8 cellular contexts compared by ENCODE assay signal in genomic region chr9:109817846-109818472, GRCh38. TPM values are rescaled to one million over a fixed set of nuclear protein-coding genes. Genes with fewer than 3 reads are reported as not detected.
DNase-seq lines count a peak whose midpoint lies in the region; ATAC-seq and TF ChIP-seq lines count a peak whose summit lies in the region.

No MANE protein-coding gene starts in this region.

- H3K27ac Mint-ChIP-seq in stimulated activated naive B cell treated with anti-CD40 and anti-IgM and Interleukin-4, amounts not matched to agents 10 μg/mL and 1 μg/mL and 100 μg/mL, for 72 hours: no peak overlapping the region

- no peaks in the 10 kb centered on the region for H3K36me3 Mint-ChIP-seq in stimulated activated naive B cell treated with anti-CD40 and anti-IgM and Interleukin-4, amounts not matched to agents 10 μg/mL and 1 μg/mL and 100 μg/mL, for 72 hours

- no peaks in the 10 kb centered on the region for H3K9me3 ChIP-seq in GM23248 (ENCODE audit: low read depth)

- H3K27ac ChIP-seq in GM23248 (peak overlapping the region; percentile 96), RWPE1 (no peak overlapping the region), caudate nucleus (ENCODE audit: low read depth, low read length) (no peak overlapping the region)

- no peaks in the 10 kb centered on the region for H4K20me1 ChIP-seq in GM23248 (ENCODE audit: insufficient read depth)

- POLR2A ChIA-PET in RWPE1 (lab: Yijun Ruan, JAX; ENCODE audit: low non-redundant PET): no interaction called here

- ATAC-seq in stimulated activated naive B cell treated with anti-CD40 and anti-IgM and Interleukin-4, amounts not matched to agents 10 μg/mL and 1 μg/mL and 100 μg/mL, for 72 hours (replicated peaks): peak; percentile 73 to 78
- ATAC-seq in GM19397 (IDR thresholded peaks at IDR 0.05; ENCODE audit: unreplicated experiment): no peak

- no peaks in the 10 kb centered on the region for H3K36me3 ChIP-seq in GM23248 (ENCODE audit: low read depth)

- no peaks in the 10 kb centered on the region for H3K9me2 ChIP-seq in GM23248 (ENCODE audit: insufficient read depth)

- H3K79me2 ChIP-seq in GM23248 (ENCODE audit: insufficient read depth): peaks cover 69% of the 10 kb centered on the region

- peak overlapping the region; percentile 75 for H3K9ac ChIP-seq in GM23248

- H3F3A ChIP-seq in GM23248 (ENCODE audit: insufficient read depth): peaks cover 39% of the 10 kb centered on the region

- DNase-seq in EL: peak; percentile 97
- DNase-seq in GM23248: peak; percentile 98
- DNase-seq in NAMALWA (ENCODE audit: low spot score): peak; percentile 87
- peak; percentile 90 for DNase-seq in RWPE1 (ENCODE audit: low spot score)
- DNase-seq in caudate nucleus (lab: John Stamatoyannopoulos, UW): peak in 39 of 61 donors; percentile 2 to 73 (median 20)
- peak; percentile 96 for DNase-seq in kidney glomerular epithelial cell (lab: John Stamatoyannopoulos, UW)
- DNase-seq in stimulated activated naive B cell treated with anti-CD40 and anti-IgM and Interleukin-4, amounts not matched to agents 10 μg/mL and 1 μg/mL and 100 μg/mL, for 72 hours: peak; percentile 15

- H3K4me3 Mint-ChIP-seq in stimulated activated naive B cell treated with anti-CD40 and anti-IgM and Interleukin-4, amounts not matched to agents 10 μg/mL and 1 μg/mL and 100 μg/mL, for 72 hours: no peak overlapping the region

- H3K4me2 ChIP-seq in GM23248 (ENCODE audit: unreplicated experiment): peak overlapping the region; percentile 59

- no peaks in the 10 kb centered on the region for H3K4me1 Mint-ChIP-seq in stimulated activated naive B cell treated with anti-CD40 and anti-IgM and Interleukin-4, amounts not matched to agents 10 μg/mL and 1 μg/mL and 100 μg/mL, for 72 hours

- no peak overlapping the region for H2AFZ ChIP-seq in GM23248

- peaks cover 10 to 13% of the 10 kb centered on the region in 2 donors for H3K27me3 Mint-ChIP-seq in stimulated activated naive B cell treated with anti-CD40 and anti-IgM and Interleukin-4, amounts not matched to agents 10 μg/mL and 1 μg/mL and 100 μg/mL, for 72 hours

- peaks cover 43% of the 10 kb centered on the region for H3K4me1 ChIP-seq in GM23248 (ENCODE audit: insufficient read depth)

- CTCF ChIA-PET in RWPE1 (lab: Yijun Ruan, JAX): interaction anchor here (0.5 to 3.1 kb wide), 18 partner anchors 14 to 260 kb away, joined by 3 to 18 read pairs (median 3); partner anchors contain the start of gene PALM2AKAP2

- peak overlapping the region; percentile 42 for H3K4me3 ChIP-seq in GM23248

- in situ Hi-C loops in GM23248 (cut with MboI): no loop called here

- no peaks in the 10 kb centered on the region for H3K9me3 Mint-ChIP-seq in stimulated activated naive B cell treated with anti-CD40 and anti-IgM and Interleukin-4, amounts not matched to agents 10 μg/mL and 1 μg/mL and 100 μg/mL, for 72 hours

- H3K27me3 ChIP-seq in GM23248 (replicated peaks; ENCODE audit: insufficient read depth): no peaks in the 10 kb centered on the region

- peak; percentile 89 for TF ChIP-seq CTCF in RWPE1 (conservative IDR thresholded peaks at IDR 0.05; ENCODE audit: low read depth)

- WGBS in GM23248 (ENCODE audit: low coverage in 1 of 2, low lambda C conversion rate in 2 of 2, missing lambda C conversion rate in 2 of 2), 2 experiments: 2% methylated on average over 9 of the region's 9 CpGs

RNA-seq across cellular contexts. Expression of gene PALM2AKAP2, which starts 38.0 kb away (rescaled TPM):
- 12.5 and 13.1 TPM in 2 replicates for total RNA-seq in GM23248 (2014; rRNA removed; shearing (Covaris generic))
- 14.0 and 16.7 TPM in 2 replicates for polyA plus RNA-seq in GM23248 (2016; fragmentation: Nextera tagmentation; extraction: Ambion mirVana)

Comparison
In these comparisons a context has a peak if more than half of its experiments do, and no peak if none do; other contexts are left out.
1. DNase-seq: peak in every context shown above with its lines; median percentile 98 in GM23248; 97 in EL; 96 in kidney glomerular epithelial cell; 90 in RWPE1; 87 in NAMALWA; 20 in caudate nucleus; 15 in stimulated activated naive B cell treated with anti-CD40 and anti-IgM and Interleukin-4, amounts not matched to agents 10 μg/mL and 1 μg/mL and 100 μg/mL, for 72 hours.